1 cellular context compared by ENCODE assay signal in the genomic region with DNA sequence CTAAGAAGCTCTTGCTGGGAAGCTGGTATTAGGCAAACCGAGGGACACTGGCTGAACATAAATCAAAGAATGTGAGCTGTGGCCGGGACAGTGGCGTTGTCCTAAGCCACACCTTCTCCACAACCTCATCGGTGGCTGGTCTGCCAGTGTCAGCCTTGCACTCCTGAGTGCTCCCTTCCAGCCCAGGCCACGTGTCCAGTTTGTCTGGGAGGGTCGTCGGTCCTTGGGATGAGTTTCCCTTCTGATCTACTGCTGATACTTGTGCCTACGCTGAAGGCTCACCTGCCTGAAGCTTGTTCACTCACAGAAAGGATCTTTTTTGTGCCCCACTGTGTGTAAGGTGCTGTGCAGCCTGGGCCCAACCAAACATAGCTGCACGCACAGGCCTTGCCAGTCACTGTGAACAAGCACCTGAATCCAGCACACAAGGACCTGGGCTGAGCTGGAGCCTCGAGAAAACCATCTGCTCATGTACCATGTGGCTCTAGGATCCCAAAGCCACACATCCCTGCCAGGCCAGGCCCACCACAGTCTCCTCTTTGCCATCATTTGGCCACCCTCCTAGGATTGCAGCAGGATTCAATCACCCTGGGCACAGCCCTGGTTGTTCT.
TF ChIP-seq lines count a peak whose summit lies in the region.

No MANE protein-coding gene starts in this region.

TF ChIP-seq in WTC11, 78 proteins besides CTCF, POLR2A, EP300 and RAD21:
- no peak for TF ChIP-seq TP53 (CRISPR knock-in tag; IDR thresholded peaks at IDR 0.05)
- TF ChIP-seq RORB (CRISPR knock-in tag; IDR thresholded peaks at IDR 0.05) = no peak
- TF ChIP-seq OVOL2 (CRISPR knock-in tag; IDR thresholded peaks at IDR 0.05; ENCODE audit: borderline replicate concordance) = no peak
- TF ChIP-seq, protein P1, sequence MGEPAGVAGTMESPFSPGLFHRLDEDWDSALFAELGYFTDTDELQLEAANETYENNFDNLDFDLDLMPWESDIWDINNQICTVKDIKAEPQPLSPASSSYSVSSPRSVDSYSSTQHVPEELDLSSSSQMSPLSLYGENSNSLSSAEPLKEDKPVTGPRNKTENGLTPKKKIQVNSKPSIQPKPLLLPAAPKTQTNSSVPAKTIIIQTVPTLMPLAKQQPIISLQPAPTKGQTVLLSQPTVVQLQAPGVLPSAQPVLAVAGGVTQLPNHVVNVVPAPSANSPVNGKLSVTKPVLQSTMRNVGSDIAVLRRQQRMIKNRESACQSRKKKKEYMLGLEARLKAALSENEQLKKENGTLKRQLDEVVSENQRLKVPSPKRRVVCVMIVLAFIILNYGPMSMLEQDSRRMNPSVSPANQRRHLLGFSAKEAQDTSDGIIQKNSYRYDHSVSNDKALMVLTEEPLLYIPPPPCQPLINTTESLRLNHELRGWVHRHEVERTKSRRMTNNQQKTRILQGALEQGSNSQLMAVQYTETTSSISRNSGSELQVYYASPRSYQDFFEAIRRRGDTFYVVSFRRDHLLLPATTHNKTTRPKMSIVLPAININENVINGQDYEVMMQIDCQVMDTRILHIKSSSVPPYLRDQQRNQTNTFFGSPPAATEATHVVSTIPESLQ (CRISPR knock-in tag; IDR thresholded peaks at IDR 0.05) = no peak
- TF ChIP-seq RELA (CRISPR knock-in tag; IDR thresholded peaks at IDR 0.05; ENCODE audit: borderline replicate concordance) = no peak
- no peak for TF ChIP-seq JUN (CRISPR knock-in tag; IDR thresholded peaks at IDR 0.05)
- TF ChIP-seq PRRX2 (CRISPR knock-in tag; IDR thresholded peaks at IDR 0.05) = no peak
- TF ChIP-seq, protein P2, sequence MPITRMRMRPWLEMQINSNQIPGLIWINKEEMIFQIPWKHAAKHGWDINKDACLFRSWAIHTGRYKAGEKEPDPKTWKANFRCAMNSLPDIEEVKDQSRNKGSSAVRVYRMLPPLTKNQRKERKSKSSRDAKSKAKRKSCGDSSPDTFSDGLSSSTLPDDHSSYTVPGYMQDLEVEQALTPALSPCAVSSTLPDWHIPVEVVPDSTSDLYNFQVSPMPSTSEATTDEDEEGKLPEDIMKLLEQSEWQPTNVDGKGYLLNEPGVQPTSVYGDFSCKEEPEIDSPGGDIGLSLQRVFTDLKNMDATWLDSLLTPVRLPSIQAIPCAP (CRISPR knock-in tag; IDR thresholded peaks at IDR 0.05) = no peak
- TF ChIP-seq GRHL2 (CRISPR knock-in tag; IDR thresholded peaks at IDR 0.05; ENCODE audit: insufficient replicate concordance, severe bottlenecking) = no peak
- TF ChIP-seq, protein P3, sequence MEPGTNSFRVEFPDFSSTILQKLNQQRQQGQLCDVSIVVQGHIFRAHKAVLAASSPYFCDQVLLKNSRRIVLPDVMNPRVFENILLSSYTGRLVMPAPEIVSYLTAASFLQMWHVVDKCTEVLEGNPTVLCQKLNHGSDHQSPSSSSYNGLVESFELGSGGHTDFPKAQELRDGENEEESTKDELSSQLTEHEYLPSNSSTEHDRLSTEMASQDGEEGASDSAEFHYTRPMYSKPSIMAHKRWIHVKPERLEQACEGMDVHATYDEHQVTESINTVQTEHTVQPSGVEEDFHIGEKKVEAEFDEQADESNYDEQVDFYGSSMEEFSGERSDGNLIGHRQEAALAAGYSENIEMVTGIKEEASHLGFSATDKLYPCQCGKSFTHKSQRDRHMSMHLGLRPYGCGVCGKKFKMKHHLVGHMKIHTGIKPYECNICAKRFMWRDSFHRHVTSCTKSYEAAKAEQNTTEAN (CRISPR knock-in tag; IDR thresholded peaks at IDR 0.05) = no peak
- no peak for TF ChIP-seq CREB1 (CRISPR knock-in tag; IDR thresholded peaks at IDR 0.05)
- no peak for TF ChIP-seq NFYB (CRISPR knock-in tag; conservative IDR thresholded peaks at IDR 0.05; ENCODE audit: low read depth)
- TF ChIP-seq NR1H2 (CRISPR knock-in tag; IDR thresholded peaks at IDR 0.05) = no peak
- TF ChIP-seq, protein P4, sequence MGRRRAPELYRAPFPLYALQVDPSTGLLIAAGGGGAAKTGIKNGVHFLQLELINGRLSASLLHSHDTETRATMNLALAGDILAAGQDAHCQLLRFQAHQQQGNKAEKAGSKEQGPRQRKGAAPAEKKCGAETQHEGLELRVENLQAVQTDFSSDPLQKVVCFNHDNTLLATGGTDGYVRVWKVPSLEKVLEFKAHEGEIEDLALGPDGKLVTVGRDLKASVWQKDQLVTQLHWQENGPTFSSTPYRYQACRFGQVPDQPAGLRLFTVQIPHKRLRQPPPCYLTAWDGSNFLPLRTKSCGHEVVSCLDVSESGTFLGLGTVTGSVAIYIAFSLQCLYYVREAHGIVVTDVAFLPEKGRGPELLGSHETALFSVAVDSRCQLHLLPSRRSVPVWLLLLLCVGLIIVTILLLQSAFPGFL (CRISPR knock-in tag; IDR thresholded peaks at IDR 0.05; ENCODE audit: borderline replicate concordance) = no peak
- TF ChIP-seq CREM (CRISPR knock-in tag; IDR thresholded peaks at IDR 0.05) = no peak
